16 cellular contexts compared by ENCODE assay signal in genomic region chr2:237159006-237159897, GRCh38.
DNase-seq lines count a peak whose midpoint lies in the region; ATAC-seq and TF ChIP-seq lines count a peak whose summit lies in the region.
"Had no signal": no experiment of that assay in that cellular context is flagged by ENCODE, and none has a peak within 500 bp of the region (broad histone marks: within the 10 kb centered on the region; RNA-seq: fewer than 3 reads in every experiment).

No MANE protein-coding gene starts in this region.

- ATAC-seq in GM21515 (IDR thresholded peaks at IDR 0.05; ENCODE audit: unreplicated experiment): no peak
- ATAC-seq in HG02885 (IDR thresholded peaks at IDR 0.05; ENCODE audit: poor library complexity, unreplicated experiment): no peak
- ATAC-seq: stimulated activated memory B cell treated with anti-CD40 and anti-IgM and Interleukin-4, amounts not matched to agents 10 μg/mL and 1 μg/mL and 100 μg/mL, for 72 hours had no signal

- no peaks in the 10 kb centered on the region for H3K36me3 ChIP-seq in skeletal muscle satellite cell (ENCODE audit: insufficient read depth, low read length)
- H3K36me3 ChIP-seq: brain microvascular endothelial cell had no signal

- peak overlapping the region; percentile 18 for H3K9ac ChIP-seq in skeletal muscle satellite cell (ENCODE audit: low read depth, low read length)

- H3K4me3 ChIP-seq in cardiac fibroblast (replicated peaks in 1 of 2; ENCODE audit: low read depth in 2 of 2, low read length in 2 of 2) (no peak overlapping the region), skeletal muscle satellite cell (ENCODE audit: low read length) (no peak overlapping the region)

- peak; percentile 43 for DNase-seq in NCI-H345 (lab: John Stamatoyannopoulos, UW)
- DNase-seq in NCI-H345 treated with DMSO at 0.1 percent for 48 hours (lab: John Stamatoyannopoulos, UW; ENCODE audit: unreplicated experiment): no peak
- DNase-seq in NCI-H1436 treated with DMSO at 0.1 percent for 48 hours (lab: John Stamatoyannopoulos, UW): peak; percentile 61
- peak; percentile 61 to 88 for DNase-seq in cardiac fibroblast (ENCODE audit: low read depth in 2 of 2)
- DNase-seq in SIG-M5 treated with dmso at 0.1 percent for 504 hours (lab: John Stamatoyannopoulos, UW; ENCODE audit: unreplicated experiment): no peak
- DNase-seq: activated CD4-positive, alpha-beta T cell treated with anti-CD3 and anti-CD28 coated beads for 1 hour; brain microvascular endothelial cell; endodermal cell; head of caudate nucleus; Kasumi-1; NCI-H2081 treated with DMSO at 0.1 percent for 48 hours; stimulated activated CD4-positive, alpha-beta T cell treated with anti-CD3 and anti-CD28 coated beads, Interleukin-4, amount 100 ng/mL, for 4 hours had no signal

- H3K4me1 ChIP-seq in skeletal muscle satellite cell (ENCODE audit: control insufficient read depth, insufficient read depth, low read length): peaks cover 53% of the 10 kb centered on the region

- no peak for TF ChIP-seq CTCF in cardiac fibroblast (IDR thresholded peaks at IDR 0.05; ENCODE audit: low read depth, low read length)

- no peaks in the 10 kb centered on the region for H3K27me3 ChIP-seq in skeletal muscle satellite cell (ENCODE audit: control insufficient read depth, insufficient read depth, low read length)
- H3K27me3 ChIP-seq: brain microvascular endothelial cell had no signal

- no peak overlapping the region for H3K4me2 ChIP-seq in skeletal muscle satellite cell (ENCODE audit: low read length)

- H3K9me3 ChIP-seq in skeletal muscle satellite cell (replicated peaks; ENCODE audit: low read length): no peaks in the 10 kb centered on the region

Comparison
In these comparisons a context has a peak if more than half of its experiments do, and no peak if none do; other contexts are left out.
1. DNase-seq: peak in NCI-H345 (single experiment), NCI-H1436 treated with DMSO at 0.1 percent for 48 hours (single experiment) and cardiac fibroblast (2 of 2); none in NCI-H345 treated with DMSO at 0.1 percent for 48 hours (single experiment) and SIG-M5 treated with dmso at 0.1 percent for 504 hours (single experiment).